In the genomic region with DNA sequence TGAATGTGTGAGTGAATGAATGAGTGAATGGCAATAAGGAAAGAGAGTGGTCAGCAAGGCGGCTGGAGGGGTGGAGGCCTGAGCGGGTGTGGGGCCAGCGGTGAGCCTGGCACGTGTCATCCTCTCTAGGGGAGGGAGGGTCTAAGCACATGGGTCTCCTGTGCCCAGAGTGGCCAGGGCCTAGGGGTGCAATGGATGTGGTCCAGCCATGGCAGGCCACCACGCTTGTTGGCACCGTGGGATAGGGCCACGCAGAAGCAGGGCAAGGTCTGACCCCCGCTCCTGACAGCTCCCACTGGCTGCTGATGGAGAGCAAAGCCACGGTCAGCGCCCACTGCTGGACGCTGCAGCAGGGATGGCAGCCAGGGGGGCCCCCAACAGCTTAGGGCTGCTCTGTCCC, we compare ENCODE assay signal across 24 cellular contexts.
"Had no signal": no experiment of that assay in that cellular context is flagged by ENCODE, and none has a peak within 500 bp of the region (broad histone marks: within the 10 kb centered on the region; RNA-seq: fewer than 3 reads in every experiment).

No MANE protein-coding gene starts in this region.

- DNase-seq: activated CD4-positive, alpha-beta memory T cell treated with anti-CD3 and anti-CD28 coated beads, Interleukin-2, amount 10 ng/mL, durations not matched to agents 7 days and 5 days; activated CD4-positive, alpha-beta T cell treated with anti-CD3 and anti-CD28 coated beads for 36 hours; activated CD8-positive, alpha-beta memory T cell treated with anti-CD3 and anti-CD28 coated beads, Interleukin-2, amount 10 ng/mL, durations not matched to agents 7 days and 5 days; activated naive CD4-positive, alpha-beta T cell; activated naive CD8-positive, alpha-beta T cell treated with anti-CD3 and anti-CD28 coated beads, Interleukin-2, amount 10 ng/mL, durations not matched to agents 7 days and 5 days; amygdala; central memory CD4-positive, alpha-beta T cell; erythroblast; gastrocnemius medialis; heart right ventricle; immature natural killer cell; right cardiac atrium; stimulated activated CD4-positive, alpha-beta T cell treated with anti-CD3 and anti-CD28 coated beads, Interleukin-4, amount 100 ng/mL, for 24 hours; stomach had no signal

- H3K4me3 Mint-ChIP-seq: activated CD4-positive, alpha-beta memory T cell treated with anti-CD3 and anti-CD28 coated beads, Interleukin-2, amount 10 ng/mL, durations not matched to agents 7 days and 5 days; activated CD4-positive, alpha-beta T cell treated with anti-CD3 and anti-CD28 coated beads for 36 hours; activated CD8-positive, alpha-beta memory T cell treated with anti-CD3 and anti-CD28 coated beads, Interleukin-2, amount 10 ng/mL, durations not matched to agents 7 days and 5 days; activated naive CD8-positive, alpha-beta T cell treated with anti-CD3 and anti-CD28 coated beads, Interleukin-2, amount 10 ng/mL, durations not matched to agents 7 days and 5 days; activated T-helper 17 cell treated with anti-CD3 and anti-CD28 coated beads, Interleukin-2, amount 50 U/mL, for 72 hours; brain; immature natural killer cell; stimulated activated effector memory CD8-positive, alpha-beta T cell treated with anti-CD3 and anti-CD28 coated beads, Interleukin-12 subunit alpha, Interleukin-12 subunit beta, amount 100 ng/mL, for 72 hours; T-helper 2 cell treated with Interferon-gamma antibody and Interleukin-4, amounts not matched to agents 5 μg/mL and 100 μg/mL, for 36 hours had no signal

- H3K9me3 Mint-ChIP-seq: activated CD4-positive, alpha-beta memory T cell treated with anti-CD3 and anti-CD28 coated beads, Interleukin-2, amount 10 ng/mL, durations not matched to agents 7 days and 5 days; activated naive CD8-positive, alpha-beta T cell treated with anti-CD3 and anti-CD28 coated beads, Interleukin-2, amount 10 ng/mL, durations not matched to agents 7 days and 5 days; activated T-helper 17 cell treated with anti-CD3 and anti-CD28 coated beads, Interleukin-2, amount 50 U/mL, for 72 hours; immature natural killer cell; stimulated activated effector memory CD8-positive, alpha-beta T cell treated with anti-CD3 and anti-CD28 coated beads, Interleukin-12 subunit alpha, Interleukin-12 subunit beta, amount 100 ng/mL, for 72 hours; T-helper 2 cell treated with Interferon-gamma antibody and Interleukin-4, amounts not matched to agents 5 μg/mL and 100 μg/mL, for 36 hours had no signal

- H3K27me3 ChIP-seq: gastrocnemius medialis, heart right ventricle, stomach had no signal

- H3K36me3 Mint-ChIP-seq: activated naive CD8-positive, alpha-beta T cell treated with anti-CD3 and anti-CD28 coated beads, Interleukin-2, amount 10 ng/mL, durations not matched to agents 7 days and 5 days; brain; stimulated activated effector memory CD8-positive, alpha-beta T cell treated with anti-CD3 and anti-CD28 coated beads, Interleukin-12 subunit alpha, Interleukin-12 subunit beta, amount 100 ng/mL, for 72 hours had no signal

- H3K4me3 ChIP-seq: coronary artery, gastrocnemius medialis, heart right ventricle, prostate gland, SK-N-MC, skin epidermis, stomach had no signal

- FAIRE-seq: endometrium, TTC549 had no signal

- H3K9me3 ChIP-seq: gastrocnemius medialis, heart right ventricle, prostate gland, stomach had no signal

- H3K27ac ChIP-seq: coronary artery, heart right ventricle, prostate gland, SK-N-MC, stomach had no signal

- H3K36me3 ChIP-seq: gastrocnemius medialis, prostate gland had no signal

- H3K27ac Mint-ChIP-seq: activated CD4-positive, alpha-beta memory T cell treated with anti-CD3 and anti-CD28 coated beads, Interleukin-2, amount 10 ng/mL, durations not matched to agents 7 days and 5 days; activated CD4-positive, alpha-beta T cell treated with anti-CD3 and anti-CD28 coated beads for 36 hours; activated CD8-positive, alpha-beta memory T cell treated with anti-CD3 and anti-CD28 coated beads, Interleukin-2, amount 10 ng/mL, durations not matched to agents 7 days and 5 days; activated naive CD8-positive, alpha-beta T cell treated with anti-CD3 and anti-CD28 coated beads, Interleukin-2, amount 10 ng/mL, durations not matched to agents 7 days and 5 days; activated T-helper 17 cell treated with anti-CD3 and anti-CD28 coated beads, Interleukin-2, amount 50 U/mL, for 72 hours; brain; immature natural killer cell; stimulated activated effector memory CD8-positive, alpha-beta T cell treated with anti-CD3 and anti-CD28 coated beads, Interleukin-12 subunit alpha, Interleukin-12 subunit beta, amount 100 ng/mL, for 72 hours; T-helper 2 cell treated with Interferon-gamma antibody and Interleukin-4, amounts not matched to agents 5 μg/mL and 100 μg/mL, for 36 hours had no signal

- H3K27me3 Mint-ChIP-seq: activated CD4-positive, alpha-beta T cell treated with anti-CD3 and anti-CD28 coated beads for 36 hours; activated T-helper 17 cell treated with anti-CD3 and anti-CD28 coated beads, Interleukin-2, amount 50 U/mL, for 72 hours had no signal

- H3K4me1 ChIP-seq: prostate gland had no signal

- ATAC-seq: activated CD4-positive, alpha-beta T cell treated with anti-CD3 and anti-CD28 coated beads for 36 hours; activated CD8-positive, alpha-beta memory T cell treated with anti-CD3 and anti-CD28 coated beads, Interleukin-2, amount 10 ng/mL, durations not matched to agents 7 days and 5 days; activated T-helper 17 cell treated with anti-CD3 and anti-CD28 coated beads, Interleukin-2, amount 50 U/mL, for 72 hours; gastrocnemius medialis; heart right ventricle; right cardiac atrium; stimulated activated effector memory CD8-positive, alpha-beta T cell treated with anti-CD3 and anti-CD28 coated beads, Interleukin-12 subunit alpha, Interleukin-12 subunit beta, amount 100 ng/mL, for 72 hours had no signal
